In the genomic region with DNA sequence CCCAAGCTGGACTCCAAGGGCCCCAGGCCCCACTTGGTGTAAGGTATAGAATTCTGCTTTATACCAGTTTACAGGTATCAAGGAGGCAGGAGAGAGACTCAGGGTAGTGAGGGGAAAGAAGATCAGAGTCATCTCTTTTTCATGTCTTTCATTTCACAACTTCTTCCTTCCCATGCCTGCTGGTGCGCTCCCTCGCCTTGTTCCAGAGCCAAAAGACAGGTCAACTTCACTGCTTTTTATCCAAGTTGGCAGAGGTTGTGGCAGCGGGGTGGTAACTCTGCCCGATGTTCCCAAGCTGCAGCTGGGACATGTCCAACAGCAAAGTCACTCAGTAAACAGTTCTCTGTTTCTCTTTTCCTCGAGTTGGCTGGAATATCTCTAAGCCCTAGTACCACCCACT, we compare ENCODE assay signal across 13 cellular contexts.
DNase-seq lines count a peak whose midpoint lies in the region; ATAC-seq and TF ChIP-seq lines count a peak whose summit lies in the region.
"Had no signal": no experiment of that assay in that cellular context is flagged by ENCODE, and none has a peak within 500 bp of the region (broad histone marks: within the 10 kb centered on the region; RNA-seq: fewer than 3 reads in every experiment).

No MANE protein-coding gene starts in this region.

- H3K4me3 Mint-ChIP-seq in activated T-helper 17 cell treated with anti-CD3 and anti-CD28 coated beads, Interleukin-2, amount 50 U/mL, for 72 hours, result no peak overlapping the region
- H3K4me3 Mint-ChIP-seq: activated naive CD4-positive, alpha-beta T cell treated with anti-CD3 and anti-CD28 coated beads, Interleukin-2, amount 10 ng/mL, durations not matched to agents 7 days and 5 days had no signal

- H3K27ac ChIP-seq in fibroblast of lung (ENCODE audit: insufficient read depth, low read length) (no peak overlapping the region), muscle layer of colon (ENCODE audit: low read depth, low read length) (peak overlapping the region; percentile 42), thoracic aorta (peak overlapping the region in 1 of 2 donors; percentile 35)
- H3K27ac ChIP-seq: HL-60, Peyer's patch had no signal

- ATAC-seq in SK-N-SH treated with all-trans-retinoic acid at 6 μM for 48 hours (peak; percentile 49), thoracic aorta (ENCODE audit: insufficient number of reproducible peaks, low FRiP score, low read depth) (no peak)
- no peak for ATAC-seq in activated T-helper 17 cell treated with anti-CD3 and anti-CD28 coated beads, Interleukin-2, amount 50 U/mL, for 72 hours (replicated peaks)
- ATAC-seq: esophagus mucosa had no signal

- H3K36me3 ChIP-seq in fibroblast of lung (ENCODE audit: control insufficient read depth, insufficient read depth, low read length) (no peaks in the 10 kb centered on the region), muscle layer of colon (ENCODE audit: insufficient read depth, low read length) (no peaks in the 10 kb centered on the region), thoracic aorta (no peaks in the 10 kb centered on the region)
- H3K36me3 ChIP-seq: Peyer's patch had no signal

- H3K27ac Mint-ChIP-seq in activated T-helper 17 cell treated with anti-CD3 and anti-CD28 coated beads, Interleukin-2, amount 50 U/mL, for 72 hours, result no peak overlapping the region
- H3K27ac Mint-ChIP-seq: activated naive CD4-positive, alpha-beta T cell treated with anti-CD3 and anti-CD28 coated beads, Interleukin-2, amount 10 ng/mL, durations not matched to agents 7 days and 5 days had no signal

- H3K27me3 Mint-ChIP-seq in activated T-helper 17 cell treated with anti-CD3 and anti-CD28 coated beads, Interleukin-2, amount 50 U/mL, for 72 hours, result peaks cover 3% of the 10 kb centered on the region

- no peaks in the 10 kb centered on the region for H3K9me3 Mint-ChIP-seq in activated T-helper 17 cell treated with anti-CD3 and anti-CD28 coated beads, Interleukin-2, amount 50 U/mL, for 72 hours
- H3K9me3 Mint-ChIP-seq: activated naive CD4-positive, alpha-beta T cell treated with anti-CD3 and anti-CD28 coated beads, Interleukin-2, amount 10 ng/mL, durations not matched to agents 7 days and 5 days had no signal

- no peaks in the 10 kb centered on the region for H3K4me1 Mint-ChIP-seq in activated T-helper 17 cell treated with anti-CD3 and anti-CD28 coated beads, Interleukin-2, amount 50 U/mL, for 72 hours
- H3K4me1 Mint-ChIP-seq: activated naive CD4-positive, alpha-beta T cell treated with anti-CD3 and anti-CD28 coated beads, Interleukin-2, amount 10 ng/mL, durations not matched to agents 7 days and 5 days had no signal

- H3K4me1 ChIP-seq in fibroblast of lung (ENCODE audit: control insufficient read depth, extremely low read depth, insufficient read depth, low read length), result no peaks in the 10 kb centered on the region
- peaks cover 29% of the 10 kb centered on the region for H3K4me1 ChIP-seq in muscle layer of colon (ENCODE audit: insufficient read depth, low read length)
- H3K4me1 ChIP-seq in thoracic aorta (ENCODE audit: control insufficient read depth in 1 of 2, low read depth in 2 of 2), result peaks cover 4 to 19% of the 10 kb centered on the region in 2 donors
- H3K4me1 ChIP-seq: Peyer's patch had no signal

- H2AFZ ChIP-seq in fibroblast of lung (ENCODE audit: low read length), result peak overlapping the region; percentile 9

- no peak overlapping the region for H3K4me3 ChIP-seq in fibroblast of lung (replicated peaks in 1 of 4; ENCODE audit: control extremely low read depth in 1 of 4, insufficient read depth in 1 of 4, low read depth in 3 of 4, low read length in 4 of 4)
- no peak overlapping the region for H3K4me3 ChIP-seq in muscle layer of colon (ENCODE audit: low read depth in 1 of 2, low read length in 2 of 2)
- peak overlapping the region; percentile 8 for H3K4me3 ChIP-seq in thoracic aorta
- H3K4me3 ChIP-seq: Peyer's patch had no signal

- peak overlapping the region; percentile 7 for H3K4me2 ChIP-seq in fibroblast of lung (ENCODE audit: extremely low read depth, insufficient read depth, low read length)

- TF ChIP-seq CTCF in fibroblast of lung (conservative IDR thresholded peaks at IDR 0.05 in 1 of 2, IDR thresholded peaks at IDR 0.05 in 1 of 2; ENCODE audit: low read depth in 1 of 2, low read length in 2 of 2), result no peak
- TF ChIP-seq CTCF in thoracic aorta (IDR thresholded peaks at IDR 0.05), result no peak

- H4K20me1 ChIP-seq in fibroblast of lung (ENCODE audit: control insufficient read depth, extremely low read depth, insufficient read depth, low read length), result no peaks in the 10 kb centered on the region

- H3K36me3 Mint-ChIP-seq in activated T-helper 17 cell treated with anti-CD3 and anti-CD28 coated beads, Interleukin-2, amount 50 U/mL, for 72 hours (ENCODE audit: low read depth), result no peaks in the 10 kb centered on the region
- H3K36me3 Mint-ChIP-seq: activated naive CD4-positive, alpha-beta T cell treated with anti-CD3 and anti-CD28 coated beads, Interleukin-2, amount 10 ng/mL, durations not matched to agents 7 days and 5 days had no signal

- H3K27me3 ChIP-seq in fibroblast of lung (ENCODE audit: control insufficient read depth, insufficient read depth, low read length) (no peaks in the 10 kb centered on the region), muscle layer of colon (ENCODE audit: control insufficient read depth in 1 of 2, insufficient read depth in 2 of 2, low read length in 2 of 2) (no peaks in the 10 kb centered on the region), thoracic aorta (replicated peaks; ENCODE audit: insufficient read depth) (no peaks in the 10 kb centered on the region)
- H3K27me3 ChIP-seq: Peyer's patch had no signal

- H3K9me3 ChIP-seq in fibroblast of lung (ENCODE audit: control insufficient read depth, insufficient read depth, low read depth, low read length) (no peaks in the 10 kb centered on the region), muscle layer of colon (ENCODE audit: low read length) (no peaks in the 10 kb centered on the region), thoracic aorta (no peaks in the 10 kb centered on the region)
- H3K9me3 ChIP-seq: Peyer's patch had no signal

- DNase-seq in fibroblast of lung (ENCODE audit: low read depth in 2 of 2) (peak in 1 of 2 donors; percentile 59), thoracic aorta (ENCODE audit: low spot score) (peak; percentile 31), NCI-H748 treated with DMSO at 0.1 percent for 48 hours (lab: John Stamatoyannopoulos, UW) (no peak), NOMO-1 treated with dmso at 0.1 percent for 144 hours (lab: John Stamatoyannopoulos, UW; ENCODE audit: unreplicated experiment) (no peak), DMS153 (lab: John Stamatoyannopoulos, UW) (no peak)
- DNase-seq: activated CD4-positive, CD25-positive, alpha-beta regulatory T cell treated with anti-CD3 and anti-CD28 coated beads, Interleukin-2, amount 50 U/mL, for 72 hours; activated naive CD4-positive, alpha-beta T cell treated with anti-CD3 and anti-CD28 coated beads, Interleukin-2, amount 10 ng/mL, durations not matched to agents 7 days and 5 days; Peyer's patch had no signal

- H3K9ac ChIP-seq in fibroblast of lung (ENCODE audit: insufficient read depth, low read length) (no peak overlapping the region), muscle layer of colon (ENCODE audit: low read length) (no peak overlapping the region)

- no peaks in the 10 kb centered on the region for H3K79me2 ChIP-seq in fibroblast of lung (ENCODE audit: control insufficient read depth, insufficient read depth, low read length)

TF ChIP-seq in SK-N-SH treated with all-trans-retinoic acid at 6 μM for 48 hours, 23 proteins besides CTCF, POLR2A, EP300 and RAD21 (continues in another document):
- TF ChIP-seq PATZ1 (CRISPR knock-in tag; IDR thresholded peaks at IDR 0.05; ENCODE audit: borderline replicate concordance) (no peak), ZFP3 (CRISPR knock-in tag; IDR thresholded peaks at IDR 0.05) (no peak), ZC3H10 (CRISPR knock-in tag; IDR thresholded peaks at IDR 0.05) (no peak), CSDC2 (CRISPR knock-in tag; IDR thresholded peaks at IDR 0.05) (no peak), ZFP30 (CRISPR knock-in tag; IDR thresholded peaks at IDR 0.05) (no peak), ISL1 (CRISPR knock-in tag; IDR thresholded peaks at IDR 0.05) (no peak), OSR1 (CRISPR knock-in tag; IDR thresholded peaks at IDR 0.05) (no peak), TSHZ2 (CRISPR knock-in tag; IDR thresholded peaks at IDR 0.05) (no peak)
